In genomic region chr2:55047677-55048299, GRCh38 we compare ENCODE assay signal across 8 cellular contexts. TPM values are rescaled to one million over a fixed set of nuclear protein-coding genes. Genes with fewer than 3 reads are reported as not detected.
DNase-seq lines count a peak whose midpoint lies in the region; ATAC-seq and TF ChIP-seq lines count a peak whose summit lies in the region.

No MANE protein-coding gene starts in this region.

- DNase-seq in AG04450 (ENCODE audit: low read depth, low spot score) (no peak), H4 (ENCODE audit: low spot score) (peak; percentile 26), SJCRH30 (peak; percentile 35 to 64), myocyte (ENCODE audit: low read depth) (peak; percentile 61)
- DNase-seq in effector memory CD4-positive, alpha-beta T cell = no peak

- POLR2A ChIA-PET in AG04450 (lab: Yijun Ruan, JAX) = interaction anchor here (0.7 to 4.3 kb wide), 3 partner anchors 64 to 118 kb away, joined by 3 to 79 read pairs (median 49); no protein-coding TSS in a partner anchor

- peaks cover 9% of the 10 kb centered on the region for H3K36me3 ChIP-seq in SJCRH30
- no peaks in the 10 kb centered on the region for H3K36me3 ChIP-seq in effector memory CD4-positive, alpha-beta T cell (ENCODE audit: control insufficient read depth, insufficient read depth, low read length)

- CTCF ChIA-PET in AG04450 (lab: Charles Lee) = interaction anchor here (0.6 to 4.8 kb wide), 29 partner anchors 12 to 148 kb away, joined by 3 to 60 read pairs (median 4); no protein-coding TSS in a partner anchor

- H3K4me1 ChIP-seq in SJCRH30 = peaks cover 21% of the 10 kb centered on the region
- H3K4me1 ChIP-seq in effector memory CD4-positive, alpha-beta T cell (ENCODE audit: control insufficient read depth, insufficient read depth, low read length, poor library complexity, severe bottlenecking) = peaks cover 35% of the 10 kb centered on the region

- no peak for ATAC-seq in GM18517 (IDR thresholded peaks at IDR 0.05; ENCODE audit: unreplicated experiment)
- no peak for ATAC-seq in HG02642 (IDR thresholded peaks at IDR 0.05; ENCODE audit: poor library complexity, unreplicated experiment)
- ATAC-seq in GM19395 (IDR thresholded peaks at IDR 0.05; ENCODE audit: unreplicated experiment) = no peak

- TF ChIP-seq CTCF in AG04450 (IDR thresholded peaks at IDR 0.05; ENCODE audit: low read depth, low read length) = no peak

- H3K27ac ChIP-seq in AG04450 (ENCODE audit: low read depth, low read length) = no peak overlapping the region
- H3K27ac ChIP-seq in SJCRH30 = peak overlapping the region; percentile 94
- no peak overlapping the region for H3K27ac ChIP-seq in effector memory CD4-positive, alpha-beta T cell (ENCODE audit: insufficient read depth, low read length, poor library complexity, severe bottlenecking)

- H3K9me3 ChIP-seq in AG04450 (ENCODE audit: control insufficient read depth, insufficient read depth, low read length) (no peaks in the 10 kb centered on the region; the same call in 1 of the 2 replicates), SJCRH30 (replicated peaks) (no peaks in the 10 kb centered on the region)
- H3K9me3 ChIP-seq in effector memory CD4-positive, alpha-beta T cell (ENCODE audit: control insufficient read depth, low read length) = no peaks in the 10 kb centered on the region

- H3K4me3 ChIP-seq in AG04450 (ENCODE audit: low read depth, low read length) = peak overlapping the region; percentile 100
- H3K4me3 ChIP-seq in SJCRH30 = peak overlapping the region; percentile 94
- peak overlapping the region; percentile 23 for H3K4me3 ChIP-seq in effector memory CD4-positive, alpha-beta T cell (ENCODE audit: insufficient read depth, low read depth, low read length, poor library complexity, severe bottlenecking)

- H3K27me3 ChIP-seq in AG04450 (ENCODE audit: control insufficient read depth, insufficient read depth, low read length) (no peaks in the 10 kb centered on the region), SJCRH30 (no peaks in the 10 kb centered on the region)
- H3K27me3 ChIP-seq in effector memory CD4-positive, alpha-beta T cell (replicated peaks; ENCODE audit: control insufficient read depth, insufficient read depth, low read length, poor library complexity, severe bottlenecking) = no peaks in the 10 kb centered on the region

RNA-seq across cellular contexts. Expression of gene RTN4, which starts 2.5 kb away (rescaled TPM):
- polyA plus RNA-seq in AG04450 (2011; rRNA removed) = 652 and 668 TPM in 2 replicates
- polyA minus RNA-seq in AG04450 (2011; rRNA and poly(A)+ RNA removed) = 292 and 462 TPM in 2 replicates
- 120 and 187 TPM in 2 replicates for total RNA-seq in H4 (2014; rRNA removed; shearing (Covaris generic))
- total RNA-seq in SJCRH30 (2014; rRNA removed; shearing (Covaris generic)) = 153 and 164 TPM in 2 replicates
- 808 and 1,025 TPM in 2 replicates for total RNA-seq in myocyte
- 845 TPM for polyA plus RNA-seq in myocyte (2012)

Comparison
In these comparisons a context has a peak if more than half of its experiments do, and no peak if none do; other contexts are left out.
1. DNase-seq: peak in H4 (single experiment), SJCRH30 (2 of 2) and myocyte (single experiment); none in AG04450 (single experiment) and effector memory CD4-positive, alpha-beta T cell (0 of 3).
2. H3K4me3 ChIP-seq: peak in every context shown above with its lines; median percentile 100 in AG04450; 94 in SJCRH30; 23 in effector memory CD4-positive, alpha-beta T cell.